Comparison of ENCODE assay signal across 1 cellular context in genomic region chr9:32419921-32420320, GRCh38.
TF ChIP-seq lines count a peak whose summit lies in the region.

No MANE protein-coding gene starts in this region.

TF ChIP-seq in IMR-90, 13 proteins besides CTCF, POLR2A, EP300 and RAD21:
- no peak for TF ChIP-seq BHLHE40 (IDR thresholded peaks at IDR 0.05; ENCODE audit: low read depth, low read length)
- TF ChIP-seq FOS (IDR thresholded peaks at IDR 0.05; ENCODE audit: low read depth, low read length), result no peak
- no peak for TF ChIP-seq MAZ (IDR thresholded peaks at IDR 0.05; ENCODE audit: borderline replicate concordance, low read depth, low read length)
- TF ChIP-seq USF2 (IDR thresholded peaks at IDR 0.05; ENCODE audit: low read depth, low read length), result no peak
